Comparison of ENCODE assay signal across 8 cellular contexts in genomic region chr4:127782025-127782274, GRCh38. TPM values are rescaled to one million over a fixed set of nuclear protein-coding genes. Genes with fewer than 3 reads are reported as not detected.
DNase-seq lines count a peak whose midpoint lies in the region; ATAC-seq and TF ChIP-seq lines count a peak whose summit lies in the region.

No MANE protein-coding gene starts in this region.

- peak overlapping the region; percentile 91 for H3K4me3 Mint-ChIP-seq in activated T-helper 1 cell treated with anti-CD3 and anti-CD28 coated beads, Interleukin-12 subunit alpha, Interleukin-12 subunit beta, Interleukin-2, Interleukin-4 antibody, amounts not matched to agents 30 ng/mL and 10 ng/mL and 1 ng/mL, durations not matched to agents 14 hours and 24 hours and 36 hours

- H3K4me1 Mint-ChIP-seq in activated T-helper 1 cell treated with anti-CD3 and anti-CD28 coated beads, Interleukin-12 subunit alpha, Interleukin-12 subunit beta, Interleukin-2, Interleukin-4 antibody, amounts not matched to agents 30 ng/mL and 10 ng/mL and 1 ng/mL, durations not matched to agents 14 hours and 24 hours and 36 hours (ENCODE audit: low read depth): peaks cover 32% of the 10 kb centered on the region

- no peaks in the 10 kb centered on the region for H3K36me3 Mint-ChIP-seq in activated T-helper 1 cell treated with anti-CD3 and anti-CD28 coated beads, Interleukin-12 subunit alpha, Interleukin-12 subunit beta, Interleukin-2, Interleukin-4 antibody, amounts not matched to agents 30 ng/mL and 10 ng/mL and 1 ng/mL, durations not matched to agents 14 hours and 24 hours and 36 hours (ENCODE audit: low read depth)

- no peaks in the 10 kb centered on the region for H3K9me3 Mint-ChIP-seq in activated T-helper 1 cell treated with anti-CD3 and anti-CD28 coated beads, Interleukin-12 subunit alpha, Interleukin-12 subunit beta, Interleukin-2, Interleukin-4 antibody, amounts not matched to agents 30 ng/mL and 10 ng/mL and 1 ng/mL, durations not matched to agents 14 hours and 24 hours and 36 hours

- DNase-seq in AG08395 (ENCODE audit: low spot score): peak; percentile 96
- DNase-seq in GM10266 (ENCODE audit: extremely low spot score): peak; percentile 91
- DNase-seq in NCI-H146 treated with DMSO at 0.1 percent for 48 hours (lab: John Stamatoyannopoulos, UW; ENCODE audit: unreplicated experiment): peak; percentile 40
- no peak for DNase-seq in activated T-helper 1 cell treated with anti-CD3 and anti-CD28 coated beads, Interleukin-12 subunit alpha, Interleukin-12 subunit beta, Interleukin-2, Interleukin-4 antibody, amounts not matched to agents 30 ng/mL and 10 ng/mL and 1 ng/mL, durations not matched to agents 14 hours and 24 hours and 36 hours (ENCODE audit: low spot score)
- DNase-seq in glomerular visceral epithelial cell (ENCODE audit: extremely low spot score): peak; percentile 91
- DNase-seq in non-pigmented ciliary epithelial cell (ENCODE audit: low read depth): peak; percentile 34
- no peak for DNase-seq in HuH-7 (ENCODE audit: low spot score)

- intact Hi-C loops in activated T-helper 1 cell treated with anti-CD3 and anti-CD28 coated beads, Interleukin-12 subunit alpha, Interleukin-12 subunit beta, Interleukin-2, Interleukin-4 antibody, amounts not matched to agents 30 ng/mL and 10 ng/mL and 1 ng/mL, durations not matched to agents 14 hours and 24 hours and 36 hours (cut with micrococcal nuclease): loop anchor here (1.0 to 10.0 kb wide), 8 partner anchors 98 to 1313 kb away; partner anchors contain the start of genes ABHD18, C4orf33, LARP1B and MFSD8

- ATAC-seq in HG02759 (IDR thresholded peaks at IDR 0.05; ENCODE audit: unreplicated experiment): peak; percentile 82

- H3K27me3 Mint-ChIP-seq in activated T-helper 1 cell treated with anti-CD3 and anti-CD28 coated beads, Interleukin-12 subunit alpha, Interleukin-12 subunit beta, Interleukin-2, Interleukin-4 antibody, amounts not matched to agents 30 ng/mL and 10 ng/mL and 1 ng/mL, durations not matched to agents 14 hours and 24 hours and 36 hours (ENCODE audit: insufficient read depth): peaks cover 68% of the 10 kb centered on the region

- no peak for TF ChIP-seq CTCF in GM10266 (IDR thresholded peaks at IDR 0.05; ENCODE audit: control insufficient read depth, insufficient read depth, low read depth, missing control alignments)

- H3K27ac Mint-ChIP-seq in activated T-helper 1 cell treated with anti-CD3 and anti-CD28 coated beads, Interleukin-12 subunit alpha, Interleukin-12 subunit beta, Interleukin-2, Interleukin-4 antibody, amounts not matched to agents 30 ng/mL and 10 ng/mL and 1 ng/mL, durations not matched to agents 14 hours and 24 hours and 36 hours: no peak overlapping the region

RNA-seq across cellular contexts. Expression of gene HSPA4L, which starts 0.2 kb away (rescaled TPM):
- total RNA-seq in activated T-helper 1 cell treated with anti-CD3 and anti-CD28 coated beads, Interleukin-12 subunit alpha, Interleukin-12 subunit beta, Interleukin-2, Interleukin-4 antibody, amounts not matched to agents 30 ng/mL and 10 ng/mL and 1 ng/mL, durations not matched to agents 14 hours and 24 hours and 36 hours: 2.5 and 3.8 TPM in 2 replicates

RNA-seq across cellular contexts. Expression of gene SLC25A31, which starts 51.8 kb away (rescaled TPM):
- total RNA-seq in activated T-helper 1 cell treated with anti-CD3 and anti-CD28 coated beads, Interleukin-12 subunit alpha, Interleukin-12 subunit beta, Interleukin-2, Interleukin-4 antibody, amounts not matched to agents 30 ng/mL and 10 ng/mL and 1 ng/mL, durations not matched to agents 14 hours and 24 hours and 36 hours: not detected in 2 replicates

Comparison
In these comparisons a context has a peak if more than half of its experiments do, and no peak if none do; other contexts are left out.
1. DNase-seq: peak in AG08395 (single experiment), GM10266 (single experiment), NCI-H146 treated with DMSO at 0.1 percent for 48 hours (single experiment), glomerular visceral epithelial cell (single experiment) and non-pigmented ciliary epithelial cell (single experiment); none in activated T-helper 1 cell treated with anti-CD3 and anti-CD28 coated beads, Interleukin-12 subunit alpha, Interleukin-12 subunit beta, Interleukin-2, Interleukin-4 antibody, amounts not matched to agents 30 ng/mL and 10 ng/mL and 1 ng/mL, durations not matched to agents 14 hours and 24 hours and 36 hours (single experiment) and HuH-7 (single experiment).